11 cellular contexts compared by ENCODE assay signal in genomic region chr9:93920401-93920800, GRCh38. TPM values are rescaled to one million over a fixed set of nuclear protein-coding genes. Genes with fewer than 3 reads are reported as not detected.
"Had no signal": no experiment of that assay in that cellular context is flagged by ENCODE, and none has a peak within 500 bp of the region (broad histone marks: within the 10 kb centered on the region; RNA-seq: fewer than 3 reads in every experiment).

No MANE protein-coding gene starts in this region.

- ATAC-seq: HCT116, HepG2 had no signal

- H3K4me3 Mint-ChIP-seq: HFFc6, IgD-negative memory B cell had no signal

- DNase-seq: GM23248, GOT3, H7, HFFc6 had no signal

- H3K4me3 ChIP-seq: GM23248, HAP-1 had no signal

- H3K36me3 Mint-ChIP-seq: IgD-negative memory B cell had no signal

- H3K9me3 Mint-ChIP-seq: HFFc6 had no signal

- H3K4me1 ChIP-seq: HAP-1 had no signal

- H3K27ac Mint-ChIP-seq: HFFc6, IgD-negative memory B cell had no signal

- H2AFZ ChIP-seq: GM23248 had no signal

- H3K36me3 ChIP-seq: HAP-1 had no signal

- H3K9me3 ChIP-seq: HAP-1 had no signal

- H3K27ac ChIP-seq: GM23248, HL-60 had no signal

RNA-seq across cellular contexts. Expression of gene BARX1, which starts 34.8 kb away (rescaled TPM):
- total RNA-seq: GM23248, H4, HepG2, HFFc6, HT1080 had no signal
